Comparison of ENCODE assay signal across 9 cellular contexts in the genomic region with DNA sequence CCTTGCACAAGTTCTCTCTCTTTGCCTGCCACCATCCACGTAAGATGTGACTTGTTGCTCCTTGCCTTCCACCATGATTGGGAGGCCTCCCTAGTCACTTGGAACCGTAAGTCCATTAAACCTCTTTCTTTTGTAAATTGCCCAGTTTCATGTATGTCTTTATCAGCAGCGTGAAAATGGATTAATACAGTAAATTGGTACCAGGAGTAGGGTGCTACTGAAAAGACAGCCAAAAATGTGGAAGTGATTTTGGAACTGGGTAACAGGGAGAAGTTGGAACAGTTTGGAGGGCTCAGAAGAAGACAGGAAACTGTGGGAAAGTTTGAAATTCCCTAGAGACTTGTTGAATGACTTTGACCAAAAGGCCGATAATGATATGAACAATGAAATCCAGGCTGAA.
"Had no signal": no experiment of that assay in that cellular context is flagged by ENCODE, and none has a peak within 500 bp of the region (broad histone marks: within the 10 kb centered on the region; RNA-seq: fewer than 3 reads in every experiment).

No MANE protein-coding gene starts in this region.

- FAIRE-seq: H1, H54, HTR-8/SVneo had no signal

- H3K4me3 ChIP-seq: GM23338 had no signal

- H3K27ac Mint-ChIP-seq: GM23338, H9, HFFc6 had no signal

- H3K4me3 Mint-ChIP-seq: GM23338, H9, HFFc6 had no signal

- H3K4me2 ChIP-seq: GM23338 had no signal

- H2AFZ ChIP-seq: GM23338 had no signal

- H3K4me1 Mint-ChIP-seq: GM23338 had no signal

- ATAC-seq: GM23338 had no signal

- DNase-seq: H9, HCEC 1CT, HFFc6, IMR-90, KBM-7 had no signal
